In the genomic region with DNA sequence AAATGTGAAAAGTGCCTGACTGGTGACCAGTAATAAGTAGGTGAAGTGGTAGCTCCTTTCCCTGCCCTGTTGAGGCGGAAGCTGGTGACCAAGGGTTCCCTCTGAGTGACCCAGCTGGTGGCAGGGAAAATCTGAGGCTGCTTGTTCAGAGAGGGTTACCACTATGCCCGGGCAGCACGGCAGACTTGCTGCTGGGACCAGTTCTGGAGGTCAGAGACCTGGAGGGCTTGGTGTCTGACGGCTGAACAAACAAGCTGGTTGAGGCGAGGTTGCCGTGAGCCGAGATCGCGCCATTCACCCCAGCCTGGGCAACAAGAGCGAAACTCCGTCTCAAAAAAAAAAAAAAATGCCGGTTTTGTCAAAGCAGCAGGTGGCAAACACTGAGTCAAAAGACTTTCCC, we compare ENCODE assay signal across 15 cellular contexts.
DNase-seq lines count a peak whose midpoint lies in the region; ATAC-seq, FAIRE-seq and TF ChIP-seq lines count a peak whose summit lies in the region.
"Had no signal": no experiment of that assay in that cellular context is flagged by ENCODE, and none has a peak within 500 bp of the region (broad histone marks: within the 10 kb centered on the region; RNA-seq: fewer than 3 reads in every experiment).

No MANE protein-coding gene starts in this region.

- peak overlapping the region; percentile 47; the same call in 1 of the 2 replicates for H2AFZ ChIP-seq in GM23338
- no peak overlapping the region for H2AFZ ChIP-seq in H1 (ENCODE audit: low read length)

- H4K91ac ChIP-seq in H1 (replicated peaks; ENCODE audit: insufficient read length, low read length) = no peak overlapping the region

- H3K4ac ChIP-seq in H1 (replicated peaks; ENCODE audit: insufficient read length, low read depth, low read length) = no peak overlapping the region

- no peak overlapping the region for H3K27ac Mint-ChIP-seq in GM23338
- H3K27ac Mint-ChIP-seq in progenitor cell of endocrine pancreas = peak overlapping the region; percentile 79

- whole genome bisulfite sequencing in H1 (ENCODE audit: extremely low coverage in 1 of 2, insufficient coverage in 1 of 2, insufficient read length in 1 of 2, insufficient replicate concordance in 2 of 2, low coverage in 1 of 2, low lambda C conversion rate in 2 of 2, missing lambda C conversion rate in 1 of 2), 2 experiments = 79% methylated on average over 10 of the region's 12 CpGs; no CpG with 5 or more reads in 1 of the 2 experiments

- TF ChIP-seq CTCF in GM23338 (conservative IDR thresholded peaks at IDR 0.05; ENCODE audit: low read depth in 2 of 2) (no peak), H1 (IDR thresholded peaks at IDR 0.05; ENCODE audit: control extremely low read depth in 1 of 3, insufficient read depth in 1 of 3, low read depth in 1 of 3, low read length in 3 of 3) (no peak), progenitor cell of endocrine pancreas (IDR thresholded peaks at IDR 0.05; ENCODE audit: unreplicated experiment) (no peak)

- H3K36me3 ChIP-seq in GM23338 (ENCODE audit: insufficient read depth) (no peaks in the 10 kb centered on the region), H1 (ENCODE audit: control insufficient read depth in 2 of 4, insufficient read depth in 4 of 4, low read length in 3 of 4) (peaks cover 0 to 5% (median 0%) of the 10 kb centered on the region in 4 experiments; a peak in 1 of 8 replicates)
- H3K36me3 ChIP-seq: BE2C, ovary had no signal

- H2BK5ac ChIP-seq in H1 (ENCODE audit: low read depth, low read length) = no peak overlapping the region

- no peaks in the 10 kb centered on the region for H3F3A ChIP-seq in GM23338 (replicated peaks; ENCODE audit: low read depth)

- no peak overlapping the region for H3K14ac ChIP-seq in H1 (ENCODE audit: insufficient read length)

- no peak overlapping the region for H2BK120ac ChIP-seq in H1 (replicated peaks; ENCODE audit: low read depth, low read length)

- no peak overlapping the region for H3K9ac ChIP-seq in H1 (replicated peaks in 1 of 4; ENCODE audit: extremely low read depth in 1 of 4, low read depth in 3 of 4, low read length in 3 of 4)

- peak overlapping the region; percentile 42; the same call in 2 of the 3 replicates for H3K4me3 Mint-ChIP-seq in GM23338
- peak overlapping the region; percentile 70 for H3K4me3 Mint-ChIP-seq in progenitor cell of endocrine pancreas (ENCODE audit: low read depth)

- H3K27me3 Mint-ChIP-seq in GM23338 (ENCODE audit: insufficient read depth, low read depth, poor library complexity) (peaks cover 25% of the 10 kb centered on the region), progenitor cell of endocrine pancreas (no peaks in the 10 kb centered on the region)

- no peak for TF ChIP-seq EP300 in H1 (IDR thresholded peaks at IDR 0.05; ENCODE audit: borderline replicate concordance in 1 of 2, low read depth in 2 of 2, low read length in 2 of 2)

- peak; percentile 15 for DNase-seq in DMS79 (lab: John Stamatoyannopoulos, UW)
- no peak for DNase-seq in DMS79 treated with DMSO at 0.1 percent for 48 hours (lab: John Stamatoyannopoulos, UW)
- no peak for DNase-seq in GM23338 (ENCODE audit: low spot score)
- no peak for DNase-seq in H1 (ENCODE audit: low read depth in 1 of 2, low spot score in 2 of 2)
- DNase-seq in progenitor cell of endocrine pancreas (ENCODE audit: low spot score, unreplicated experiment) = no peak
- no peak for DNase-seq in kidney glomerular epithelial cell (lab: John Stamatoyannopoulos, UW)
- no peak for DNase-seq in NCI-H2227 treated with DMSO at 0.1 percent for 48 hours (lab: John Stamatoyannopoulos, UW)
- DNase-seq: activated CD4-positive, alpha-beta T cell treated with anti-CD3 and anti-CD28 coated beads, Interleukin-2, amount 50 U/mL, for 1 hour; BE2C; central memory CD4-positive, alpha-beta T cell; stimulated activated CD4-positive, alpha-beta T cell treated with anti-CD3 and anti-CD28 coated beads, Interleukin-2, amount 100 ng/mL, for 48 hours had no signal

- 0 out of 2 replicates have a peak overlapping the region, but pooled peaks have one; percentile 34 for H2BK20ac ChIP-seq in H1 (ENCODE audit: low read length)

- no peak for ATAC-seq in GM23338
- ATAC-seq in HG03097 (IDR thresholded peaks at IDR 0.05; ENCODE audit: low FRiP score, unreplicated experiment) = no peak

- no peak for TF ChIP-seq RAD21 in H1 (IDR thresholded peaks at IDR 0.05 in 1 of 2, conservative IDR thresholded peaks at IDR 0.05 in 1 of 2; ENCODE audit: low read depth in 2 of 2, low read length in 2 of 2)

- H3K4me2 ChIP-seq in GM23338 (no peak overlapping the region), H1 (ENCODE audit: insufficient read depth in 1 of 2, low read depth in 2 of 2, low read length in 2 of 2) (peak overlapping the region in 1 of 2 experiments; percentile 68; a peak in 2 of 4 replicates)

- no peak overlapping the region for H2BK15ac ChIP-seq in H1 (ENCODE audit: low read length)

- H3K36me3 Mint-ChIP-seq in GM23338 (ENCODE audit: low read depth) = peaks cover 3% of the 10 kb centered on the region; the same call in 1 of the 3 replicates
- H3K36me3 Mint-ChIP-seq in progenitor cell of endocrine pancreas (ENCODE audit: insufficient read depth) = peaks cover 26% of the 10 kb centered on the region

- POLR2A ChIA-PET in H1 (lab: Charles Lee; ENCODE audit: partially characterized antibody) = interaction anchor here (0.6 to 1.8 kb wide), 4 partner anchors 10 to 252 kb away, joined by 3 to 4 read pairs (median 3); a partner anchor contains a TSS

- no peaks in the 10 kb centered on the region for H3K79me2 ChIP-seq in GM23338 (replicated peaks; ENCODE audit: insufficient read depth)
- 0 out of 4 replicates have a peak, but pooled peaks cover 0 to 4% of the 10 kb centered on the region in 2 experiments for H3K79me2 ChIP-seq in H1 (ENCODE audit: control insufficient read depth in 1 of 2, insufficient read depth in 2 of 2, low read length in 2 of 2)

- H3K23me2 ChIP-seq in H1 (ENCODE audit: low read depth, low read length) = peaks cover 7% of the 10 kb centered on the region; the same call in 1 of the 2 replicates

- no peak overlapping the region for H3K23ac ChIP-seq in H1 (ENCODE audit: insufficient read length)

- no peak overlapping the region for H4K8ac ChIP-seq in H1 (ENCODE audit: extremely low read depth, insufficient read depth, low read length)

- H2BK12ac ChIP-seq in H1 (ENCODE audit: low read depth, low read length) = 0 out of 2 replicates have a peak overlapping the region, but pooled peaks have one; percentile 55

- no peak overlapping the region for H3K27ac ChIP-seq in GM23338 (ENCODE audit: low read depth)
- H3K27ac ChIP-seq in H1 (ENCODE audit: low read depth, low read length) = no peak overlapping the region
- H3K27ac ChIP-seq: 22Rv1 had no signal

- no peak overlapping the region for H3K4me3 ChIP-seq in GM23338
- no peak overlapping the region for H3K4me3 ChIP-seq in H1 (ENCODE audit: extremely low read depth in 1 of 4, insufficient read depth in 2 of 4, low read depth in 3 of 4, low read length in 4 of 4)

- H3K56ac ChIP-seq in H1 (replicated peaks; ENCODE audit: insufficient read length, low read depth, low read length) = no peak overlapping the region

- no peak overlapping the region for H2AK5ac ChIP-seq in H1 (ENCODE audit: low read depth, low read length)

- H3K27me3 ChIP-seq in GM23338 (ENCODE audit: insufficient read depth) = peaks cover 38% of the 10 kb centered on the region
- peaks cover 0 to 18% (median 10%) of the 10 kb centered on the region in 4 experiments; a peak in 6 of 7 replicates for H3K27me3 ChIP-seq in H1 (replicated peaks in 1 of 4; ENCODE audit: control insufficient read depth in 3 of 4, extremely low read depth in 1 of 4, insufficient read depth in 3 of 4, low read length in 3 of 4)
- H3K27me3 ChIP-seq: BE2C, ovary had no signal

- no peak overlapping the region for H4K5ac ChIP-seq in H1 (ENCODE audit: insufficient read length, low read depth, low read length)

- no peak overlapping the region for H3K18ac ChIP-seq in H1 (ENCODE audit: extremely low read depth, low read length)

- peaks cover 9% of the 10 kb centered on the region; the same call in 2 of the 3 replicates for H3K4me1 Mint-ChIP-seq in GM23338
- H3K4me1 Mint-ChIP-seq in progenitor cell of endocrine pancreas (ENCODE audit: low read depth) = peaks cover 4% of the 10 kb centered on the region

- H4K20me1 ChIP-seq in GM23338 (replicated peaks; ENCODE audit: insufficient read depth) = no peaks in the 10 kb centered on the region
- no peaks in the 10 kb centered on the region for H4K20me1 ChIP-seq in H1 (replicated peaks in 1 of 2; ENCODE audit: control insufficient read depth in 1 of 2, insufficient read depth in 2 of 2, low read length in 2 of 2)

- CTCF ChIA-PET in H1 (lab: Charles Lee; ENCODE audit: partially characterized antibody) = interaction anchor here (1.0 to 1.6 kb wide), 3 partner anchors 10 to 102 kb away, joined by 4 to 7 read pairs (median 6); no protein-coding TSS in a partner anchor

- no peaks in the 10 kb centered on the region for H3K79me1 ChIP-seq in H1 (ENCODE audit: low read depth, low read length)

- no peaks in the 10 kb centered on the region for H3K9me3 ChIP-seq in H1 (ENCODE audit: insufficient read depth in 2 of 2, low read depth in 1 of 2, low read length in 1 of 2)
- H3K9me3 ChIP-seq: BE2C, ovary had no signal

- FAIRE-seq in H1 (lab: Jason Lieb, UNC) = no peak
- FAIRE-seq: TTC549 had no signal

- TF ChIP-seq POLR2A in H1 (IDR thresholded peaks at IDR 0.05; ENCODE audit: control extremely low read depth in 1 of 2, low read depth in 2 of 2, low read length in 2 of 2) = no peak

- H3K4me1 ChIP-seq in GM23338 (ENCODE audit: insufficient read depth) (no peaks in the 10 kb centered on the region), H1 (replicated peaks in 1 of 4; ENCODE audit: control insufficient read depth in 3 of 4, insufficient read depth in 4 of 4, low read length in 3 of 4) (peaks cover 0 to 10% (median 6%) of the 10 kb centered on the region in 4 experiments; a peak in 6 of 7 replicates)
- H3K4me1 ChIP-seq: BE2C had no signal

- peaks cover 16% of the 10 kb centered on the region; the same call in 2 of the 3 replicates for H3K9me3 Mint-ChIP-seq in GM23338
- peaks cover 20% of the 10 kb centered on the region for H3K9me3 Mint-ChIP-seq in progenitor cell of endocrine pancreas (ENCODE audit: low read depth)

- H3K9me2 ChIP-seq in GM23338 (ENCODE audit: insufficient read depth) = no peaks in the 10 kb centered on the region

TF ChIP-seq in GM23338, 12 proteins besides CTCF, POLR2A, EP300 and RAD21 (continues in another document):
- TF ChIP-seq POLR2AphosphoS5 (IDR thresholded peaks at IDR 0.05; ENCODE audit: low read depth) (no peak), NANOG (IDR thresholded peaks at IDR 0.05; ENCODE audit: borderline replicate concordance) (no peak)

TF ChIP-seq in H1, 55 proteins besides CTCF, POLR2A, EP300 and RAD21 (continues in another document):
- TF ChIP-seq TAF1 (IDR thresholded peaks at IDR 0.05; ENCODE audit: low read depth, low read length) (no peak), HDAC6 (IDR thresholded peaks at IDR 0.05; ENCODE audit: low read depth, low read length) (no peak), BACH1 (IDR thresholded peaks at IDR 0.05; ENCODE audit: low read length) (no peak), KDM5A (IDR thresholded peaks at IDR 0.05; ENCODE audit: low read length) (no peak), FOSL1 (IDR thresholded peaks at IDR 0.05; ENCODE audit: insufficient read depth, low read depth, low read length) (no peak), RFX5 (IDR thresholded peaks at IDR 0.05; ENCODE audit: borderline replicate concordance, low read depth, low read length) (no peak), CBX5 (IDR thresholded peaks at IDR 0.05; ENCODE audit: low read depth, low read length) (no peak)
